Comparison of ENCODE assay signal across 22 cellular contexts in the genomic region with DNA sequence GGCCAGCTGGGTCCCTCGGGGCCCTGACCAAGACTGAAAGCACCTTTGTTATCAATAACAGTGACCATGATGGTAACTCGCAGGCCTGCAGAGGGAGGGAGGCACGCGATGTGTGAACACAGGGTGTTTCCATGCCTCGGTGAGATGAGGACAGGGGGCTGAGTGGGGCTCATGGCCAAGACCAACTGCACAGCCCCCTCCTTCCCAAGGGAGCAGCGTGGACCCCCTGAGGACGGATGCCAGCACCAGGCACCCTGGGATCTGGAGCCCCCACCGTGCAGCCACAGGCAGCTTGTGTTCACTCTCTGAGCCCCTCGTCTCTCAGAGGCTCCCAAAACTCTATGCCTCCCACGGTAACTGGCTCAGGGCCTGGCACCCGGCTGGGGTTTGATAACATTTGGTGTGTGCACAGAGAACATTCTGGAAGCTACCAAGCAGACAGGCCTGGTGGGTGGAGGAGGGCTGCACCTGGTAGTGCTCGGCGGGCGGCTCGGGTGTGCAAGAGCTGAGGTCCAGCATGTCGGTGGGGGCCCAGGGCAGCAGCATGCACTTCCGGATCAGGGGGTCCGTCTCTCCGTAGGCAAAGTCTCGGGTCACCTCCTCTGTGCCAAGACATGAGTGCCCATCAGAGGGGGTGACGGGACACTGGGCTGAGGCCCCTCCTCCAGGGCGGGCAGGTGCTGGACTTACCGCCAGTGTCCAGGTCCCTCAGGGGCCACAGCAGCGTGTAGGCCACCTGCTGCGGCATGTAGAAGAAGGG. TPM values are rescaled to one million over a fixed set of nuclear protein-coding genes. Genes with fewer than 3 reads are reported as not detected.
DNase-seq lines count a peak whose midpoint lies in the region; ATAC-seq, FAIRE-seq and TF ChIP-seq lines count a peak whose summit lies in the region.
"Had no signal": no experiment of that assay in that cellular context is flagged by ENCODE, and none has a peak within 500 bp of the region (broad histone marks: within the 10 kb centered on the region; RNA-seq: fewer than 3 reads in every experiment).

No MANE protein-coding gene starts in this region.

- H3K27ac ChIP-seq in right cardiac atrium (ENCODE audit: low read length), result no peak overlapping the region
- no peak overlapping the region for H3K27ac ChIP-seq in heart right ventricle
- no peak overlapping the region for H3K27ac ChIP-seq in K562 (ENCODE audit: extremely low read depth, low read depth, low read length)
- H3K27ac ChIP-seq in H1 (ENCODE audit: low read depth, low read length), result no peak overlapping the region
- no peak overlapping the region for H3K27ac ChIP-seq in osteoblast (ENCODE audit: low read depth, low read length)
- H3K27ac ChIP-seq: GM23248 had no signal

- peak in 2 of 3 donors; percentile 37 to 51 for DNase-seq in right cardiac atrium
- DNase-seq in heart right ventricle, result no peak
- no peak for DNase-seq in K562 (ENCODE audit: extremely low read depth in 1 of 4, low spot score in 3 of 4)
- DNase-seq in H1 (ENCODE audit: low read depth in 1 of 2, low spot score in 2 of 2), result no peak
- peak; percentile 63 for DNase-seq in osteoblast (ENCODE audit: insufficient read length, low spot score, missing footprints)
- no peak for DNase-seq in SKM-1 treated with dmso at 0.1 percent for 144 hours (lab: John Stamatoyannopoulos, UW; ENCODE audit: unreplicated experiment)
- no peak for DNase-seq in GM13976 (ENCODE audit: low spot score)
- no peak for DNase-seq in NCI-H524 treated with DMSO at 0.1 percent for 48 hours (lab: John Stamatoyannopoulos, UW)
- DNase-seq: ACHN; BE2C; C1 segment of cervical spinal cord; Caco-2; CD4-positive, CD25-positive, alpha-beta regulatory T cell; CD8-positive, alpha-beta memory T cell; GM23248; HCEC 1CT had no signal

- TF ChIP-seq EP300 in K562 (IDR thresholded peaks at IDR 0.05; ENCODE audit: low read length) (no peak), H1 (IDR thresholded peaks at IDR 0.05; ENCODE audit: borderline replicate concordance in 1 of 2, low read depth in 2 of 2, low read length in 2 of 2) (no peak)

- H3K4me2 ChIP-seq in K562 (ENCODE audit: insufficient read depth, low read length), result no peak overlapping the region
- no peak overlapping the region for H3K4me2 ChIP-seq in H1 (ENCODE audit: insufficient read depth in 1 of 2, low read depth in 2 of 2, low read length in 2 of 2)
- H3K4me2 ChIP-seq in osteoblast (ENCODE audit: insufficient read depth, low read length), result no peak overlapping the region

- H3K79me1 ChIP-seq in H1 (ENCODE audit: low read depth, low read length), result peaks cover 5% of the 10 kb centered on the region; the same call in 1 of the 2 replicates

- H2BK20ac ChIP-seq in H1 (ENCODE audit: low read length), result no peak overlapping the region

- no peak for FAIRE-seq in K562 (lab: Jason Lieb, UNC)
- FAIRE-seq in H1 (lab: Jason Lieb, UNC), result no peak
- FAIRE-seq: A204.1, D721Med, G401.6, GM12891, GM18507, H54 had no signal

- in situ Hi-C loops in K562 (cut with MboI), result no loop called here
- in situ Hi-C loops in GM13976 (cut with MboI; ENCODE audit: low sequenced_read_pairs, unreplicated experiment), result no loop called here

- CTCF ChIA-PET in K562 (lab: Yijun Ruan, JAX; ENCODE audit: low intra/inter-chr PET ratio), result no interaction called here
- CTCF ChIA-PET in H1 (lab: Charles Lee; ENCODE audit: partially characterized antibody), result interaction anchor here (0.6 to 1.9 kb wide), 2 partner anchors 9 to 674 kb away, joined by 3 to 5 read pairs; no protein-coding TSS in a partner anchor

- POLR2A ChIA-PET in K562 (lab: Yijun Ruan, JAX), result interaction anchor here (1.8 kb wide), 1 partner anchor 9 kb away, joined by 7 read pairs; no protein-coding TSS in a partner anchor
- POLR2A ChIA-PET in H1 (lab: Charles Lee; ENCODE audit: partially characterized antibody), result interaction anchor here (1.7 to 5.0 kb wide), 4 partner anchors 7 to 34 kb away, joined by 3 to 29 read pairs (median 8); no protein-coding TSS in a partner anchor

- intact Hi-C loops in right cardiac atrium (cut with DNase I) (no loop called here), heart right ventricle (cut with DNase I) (no loop called here), K562 (cut with micrococcal nuclease) (no loop called here)

- 93% methylated on average over 25 of the region's 25 CpGs for WGBS in right cardiac atrium
- 95% methylated on average over 25 of the region's 25 CpGs for WGBS in heart right ventricle, 2 donors
- WGBS in K562 (ENCODE audit: insufficient coverage, low coverage, missing lambda C conversion rate), result 96% methylated on average over 17 of the region's 25 CpGs
- 93% methylated on average over 24 of the region's 25 CpGs; no CpG with 5 or more reads in 1 of the 2 experiments for WGBS in H1 (ENCODE audit: extremely low coverage in 1 of 2, insufficient coverage in 1 of 2, insufficient read length in 1 of 2, insufficient replicate concordance in 2 of 2, low coverage in 1 of 2, low lambda C conversion rate in 2 of 2, missing lambda C conversion rate in 1 of 2), 2 experiments

- ATAC-seq in right cardiac atrium (no peak), heart right ventricle (no peak), K562 (no peak)

- H2AFZ ChIP-seq in K562 (ENCODE audit: low read depth, low read length), result no peak overlapping the region
- H2AFZ ChIP-seq in H1 (ENCODE audit: low read length), result no peak overlapping the region
- H2AFZ ChIP-seq in osteoblast (ENCODE audit: low read length), result no peak overlapping the region
- H2AFZ ChIP-seq: GM23248 had no signal

- H3K9ac ChIP-seq in K562 (ENCODE audit: insufficient read depth in 1 of 2, low read depth in 2 of 2, low read length in 2 of 2) (no peak overlapping the region), H1 (replicated peaks in 1 of 4; ENCODE audit: extremely low read depth in 1 of 4, low read depth in 3 of 4, low read length in 3 of 4) (no peak overlapping the region)
- H3K9ac ChIP-seq: GM23248 had no signal

- no peak overlapping the region; the same call in 1 of the 2 replicates for H2BK5ac ChIP-seq in H1 (ENCODE audit: low read depth, low read length)

- H2BK15ac ChIP-seq in H1 (ENCODE audit: low read length), result no peak overlapping the region

- H2BK120ac ChIP-seq in H1 (replicated peaks; ENCODE audit: low read depth, low read length), result no peak overlapping the region

- no peak overlapping the region for H3K56ac ChIP-seq in H1 (replicated peaks; ENCODE audit: insufficient read length, low read depth, low read length)

- no peak overlapping the region for H3K4ac ChIP-seq in H1 (replicated peaks; ENCODE audit: insufficient read length, low read depth, low read length)

- no peak overlapping the region for H4K5ac ChIP-seq in H1 (ENCODE audit: insufficient read length, low read depth, low read length)

- H3K18ac ChIP-seq in H1 (ENCODE audit: extremely low read depth, low read length), result no peak overlapping the region

- TF ChIP-seq POLR2A in K562 (conservative IDR thresholded peaks at IDR 0.05), result no peak
- no peak for TF ChIP-seq POLR2A in H1 (IDR thresholded peaks at IDR 0.05; ENCODE audit: control extremely low read depth in 1 of 2, low read depth in 2 of 2, low read length in 2 of 2)

- H4K8ac ChIP-seq in H1 (ENCODE audit: extremely low read depth, insufficient read depth, low read length), result 0 out of 2 replicates have a peak overlapping the region, but pooled peaks have one; percentile 14

- H3K79me2 ChIP-seq in K562 (ENCODE audit: control insufficient read depth, insufficient read depth, low read length) (peaks cover 38% of the 10 kb centered on the region), H1 (ENCODE audit: control insufficient read depth in 1 of 2, insufficient read depth in 2 of 2, low read length in 2 of 2) (peaks cover 0 to 14% of the 10 kb centered on the region in 2 experiments; a peak in 3 of 4 replicates), osteoblast (ENCODE audit: insufficient read depth, low read length) (peaks cover 5% of the 10 kb centered on the region)

- H3K27me3 ChIP-seq in right cardiac atrium (ENCODE audit: control insufficient read depth, insufficient read depth) (no peaks in the 10 kb centered on the region), heart right ventricle (no peaks in the 10 kb centered on the region), K562 (ENCODE audit: control insufficient read depth in 2 of 2, insufficient read depth in 2 of 2, low read length in 2 of 2) (no peaks in the 10 kb centered on the region), H1 (replicated peaks in 1 of 4; ENCODE audit: control insufficient read depth in 3 of 4, extremely low read depth in 1 of 4, insufficient read depth in 3 of 4, low read length in 3 of 4) (no peaks in the 10 kb centered on the region), osteoblast (ENCODE audit: insufficient read depth, low read length) (no peaks in the 10 kb centered on the region)
- H3K27me3 ChIP-seq: BE2C had no signal

- H4K91ac ChIP-seq in H1 (replicated peaks; ENCODE audit: insufficient read length, low read length), result no peak overlapping the region

- no peak overlapping the region for H3K14ac ChIP-seq in H1 (ENCODE audit: insufficient read length)

- TF ChIP-seq RAD21 in K562 (CRISPR knock-in tag; conservative IDR thresholded peaks at IDR 0.05 in 1 of 2, IDR thresholded peaks at IDR 0.05 in 1 of 2) (no peak), H1 (IDR thresholded peaks at IDR 0.05 in 1 of 2, conservative IDR thresholded peaks at IDR 0.05 in 1 of 2; ENCODE audit: low read depth in 2 of 2, low read length in 2 of 2) (no peak)

- H4K20me1 ChIP-seq in K562 (replicated peaks; ENCODE audit: control insufficient read depth, insufficient read depth, low read length) (no peaks in the 10 kb centered on the region), H1 (replicated peaks in 1 of 2; ENCODE audit: control insufficient read depth in 1 of 2, insufficient read depth in 2 of 2, low read length in 2 of 2) (peaks cover 4 to 26% of the 10 kb centered on the region in 2 experiments), osteoblast (ENCODE audit: insufficient read depth, low read length) (no peaks in the 10 kb centered on the region)

- H2BK12ac ChIP-seq in H1 (ENCODE audit: low read depth, low read length), result no peak overlapping the region

- TF ChIP-seq CTCF in heart right ventricle (IDR thresholded peaks at IDR 0.05) (no peak), K562 (IDR thresholded peaks at IDR 0.05 in 2 of 3, conservative IDR thresholded peaks at IDR 0.05 in 1 of 3; ENCODE audit: insufficient read depth in 2 of 3, low read depth in 1 of 3, low read length in 3 of 3) (no peak), H1 (IDR thresholded peaks at IDR 0.05; ENCODE audit: control extremely low read depth in 1 of 3, insufficient read depth in 1 of 3, low read depth in 1 of 3, low read length in 3 of 3) (no peak), osteoblast (IDR thresholded peaks at IDR 0.05; ENCODE audit: extremely low read depth, low read depth, low read length) (no peak), GM13976 (IDR thresholded peaks at IDR 0.05; ENCODE audit: borderline replicate concordance, control extremely low read depth, extremely low read depth, insufficient read depth, missing control alignments) (no peak)

- H3K4me3 ChIP-seq in right cardiac atrium (ENCODE audit: low read length) (no peak overlapping the region), heart right ventricle (no peak overlapping the region), K562 (no peak overlapping the region), H1 (ENCODE audit: extremely low read depth in 1 of 4, insufficient read depth in 2 of 4, low read depth in 3 of 4, low read length in 4 of 4) (no peak overlapping the region), osteoblast (ENCODE audit: insufficient read depth, low read length) (no peak overlapping the region)
- H3K4me3 ChIP-seq: GM23248 had no signal

- H2AK5ac ChIP-seq in H1 (ENCODE audit: low read depth, low read length), result no peak overlapping the region

- no peak overlapping the region for H3K23ac ChIP-seq in H1 (ENCODE audit: insufficient read length)

- BruUV-seq in K562 (replicated peaks; lab: Mats Ljungman, UMichigan), result no TSS peak

- H3K23me2 ChIP-seq in H1 (ENCODE audit: low read depth, low read length), result no peaks in the 10 kb centered on the region

- H3K9me1 ChIP-seq in K562 (ENCODE audit: control insufficient read depth, insufficient read depth, low read length), result no peaks in the 10 kb centered on the region

- H3K4me1 ChIP-seq in right cardiac atrium (ENCODE audit: control insufficient read depth, insufficient read depth, low read length) (no peaks in the 10 kb centered on the region), heart right ventricle (peaks cover 0 to 8% (median 0%) of the 10 kb centered on the region in 9 donors), K562 (replicated peaks in 1 of 2; ENCODE audit: control insufficient read depth in 2 of 2, insufficient read depth in 2 of 2, low read length in 2 of 2) (peaks cover 19 to 38% of the 10 kb centered on the region in 2 experiments; a peak in 4 of 5 replicates), H1 (replicated peaks in 1 of 4; ENCODE audit: control insufficient read depth in 3 of 4, insufficient read depth in 4 of 4, low read length in 3 of 4) (peaks cover 0 to under 1% (median 0%) of the 10 kb centered on the region in 4 experiments; a peak in 2 of 7 replicates), osteoblast (ENCODE audit: insufficient read depth, low read length) (no peaks in the 10 kb centered on the region)
- H3K4me1 ChIP-seq: BE2C had no signal

- peaks cover 0 to 53% (median 12%) of the 10 kb centered on the region in 9 donors for H3K36me3 ChIP-seq in heart right ventricle
- H3K36me3 ChIP-seq in K562 (ENCODE audit: control insufficient read depth, insufficient read depth, low read length), result peaks cover 74% of the 10 kb centered on the region
- H3K36me3 ChIP-seq in H1 (ENCODE audit: control insufficient read depth in 2 of 4, insufficient read depth in 4 of 4, low read length in 3 of 4), result peaks cover 20 to 54% (median 48%) of the 10 kb centered on the region in 4 experiments; a peak in 7 of 8 replicates
- H3K36me3 ChIP-seq in osteoblast (ENCODE audit: insufficient read depth, low read length), result peaks cover 12% of the 10 kb centered on the region

- no peaks in the 10 kb centered on the region for H3K9me3 ChIP-seq in right cardiac atrium (ENCODE audit: control insufficient read depth, low read length)
- H3K9me3 ChIP-seq in heart right ventricle, result no peaks in the 10 kb centered on the region
- 0 out of 2 replicates have a peak, but pooled peaks cover 2% of the 10 kb centered on the region for H3K9me3 ChIP-seq in K562 (replicated peaks; ENCODE audit: control insufficient read depth, insufficient read depth, low read depth, low read length)
- H3K9me3 ChIP-seq in H1 (ENCODE audit: insufficient read depth in 2 of 2, low read depth in 1 of 2, low read length in 1 of 2), result no peaks in the 10 kb centered on the region
- H3K9me3 ChIP-seq in osteoblast (ENCODE audit: low read depth, low read length), result no peaks in the 10 kb centered on the region
- H3K9me3 ChIP-seq: BE2C, Caco-2 had no signal

RNA-seq across cellular contexts. Expression of a gene that starts 7.6 kb away (rescaled TPM):
- total RNA-seq in right cardiac atrium (10 to 100 TPM in 3 of 4 donors, 1 to 10 TPM in 1; 6.9 to 11.0 (median 10.5) TPM), heart right ventricle (10 to 100 TPM in 4 of 10 donors, 1 to 10 TPM in 6; 8.0 to 18.9 (median 9.6) TPM), K562 (2014; rRNA removed) (110 and 158 TPM in 2 replicates), K562 (2014; rRNA removed; fragmentation: Illumina TruSeq; extraction: Trizol) (15.6 and 19.4 TPM in 2 replicates), K562 (2015; rRNA removed; fragmentation: Illumina TruSeq; extraction: Trizol) (43.0 and 46.7 TPM in 2 replicates), K562 (2021) (125 and 128 TPM in 2 replicates), osteoblast (29.0 and 29.2 TPM in 2 replicates)
- polyA plus RNA-seq in right cardiac atrium (7.8 TPM), heart right ventricle (10 to 100 TPM in 1 of 2 donors, 1 to 10 TPM in 1; 8.1 to 16.7 TPM), K562 (2011; rRNA removed) (34.1 and 51.4 TPM in 2 replicates), K562 (2014; fragmentation: Illumina TruSeq; extraction: Trizol) (70.4 and 136 TPM in 2 replicates), K562 (2014; fragmentation: Nextera tagmentation; extraction: Ambion mirVana) (1 to 10 TPM; 1.3 to 1.6 TPM), K562 (2014; rRNA removed) (75.2 and 82.3 TPM in 2 replicates), H1 (2011; rRNA removed) (101 and 152 TPM in 2 replicates)
- 25.0 and 72.9 TPM in 2 replicates for total RNA-seq in K562 (2011; cell fraction: chromatin; rRNA removed; ENCODE audit: low replicate concordance)
- 53.6 and 60.0 TPM in 2 replicates for total RNA-seq in K562 (2011; cell fraction: nucleolus; rRNA removed)
- 38.6 and 40.0 TPM in 2 replicates for total RNA-seq in K562 (2011; cell fraction: nucleoplasm; rRNA removed)
- 41.6 and 126 TPM in 2 replicates for polyA plus RNA-seq in K562 (2011; cell fraction: cytosol; rRNA removed)
- 57.2 and 116 TPM in 2 replicates for polyA plus RNA-seq in K562 (2011; cell fraction: nucleus; rRNA removed)
- polyA plus RNA-seq in K562 (2012), result 74.1 and 75.9 TPM in 2 replicates
- 18.4 and 27.6 TPM in 2 replicates for polyA minus RNA-seq in K562 (2011; rRNA and poly(A)+ RNA removed)
- polyA minus RNA-seq in K562 (2011; cell fraction: cytosol; rRNA and poly(A)+ RNA removed), result 57.8 and 61.9 TPM in 2 replicates
- polyA minus RNA-seq in K562 (2011; cell fraction: nucleus; rRNA and poly(A)+ RNA removed), result 24.0 and 25.8 TPM in 2 replicates
- total RNA-seq in H1 (2021; fragmentation: NEBNext Ultra II Directional; extraction: Animal tissue kit (Norgen Biotek cat#: 25700)), result 124 and 125 TPM in 2 replicates
- 63.8 TPM for polyA plus RNA-seq in H1 (2011; cell fraction: cytosol; rRNA removed)
- 119 TPM for polyA plus RNA-seq in H1 (2011; cell fraction: nucleus; rRNA removed)
- 78.9 to 105 TPM (median 98.6 TPM) in 4 replicates for polyA plus RNA-seq in H1 (2012, experiment 1 of 2)
- 117 TPM for polyA plus RNA-seq in H1 (2012, experiment 2 of 2)
- polyA plus RNA-seq in H1 (2013, experiment 1 of 2), result 71.1 TPM
- 74.2 TPM for polyA plus RNA-seq in H1 (2013, experiment 2 of 2)
- polyA minus RNA-seq in H1 (2011; rRNA and poly(A)+ RNA removed), result 50.6 and 56.1 TPM in 2 replicates
- 63.1 TPM for polyA minus RNA-seq in H1 (2011; cell fraction: cytosol; rRNA and poly(A)+ RNA removed)
- 34.2 TPM for polyA minus RNA-seq in H1 (2011; cell fraction: nucleus; rRNA and poly(A)+ RNA removed)

RNA-seq across cellular contexts. Expression of a gene that starts 28.0 kb away (rescaled TPM):
- 100 to 1,000 TPM in 1 of 4 donors, 10 to 100 TPM in 3; 69.6 to 102 (median 93.0) TPM for total RNA-seq in right cardiac atrium
- polyA plus RNA-seq in right cardiac atrium, result 152 TPM
- total RNA-seq in heart right ventricle, result 100 to 1,000 TPM in 4 of 10 donors, 10 to 100 TPM in 6; 84.7 to 173 (median 99.0) TPM
- 100 to 1,000 TPM; 231 to 258 TPM for polyA plus RNA-seq in heart right ventricle
- total RNA-seq in K562 (2011; cell fraction: chromatin; rRNA removed; ENCODE audit: low replicate concordance), result 4.2 and 18.3 TPM in 2 replicates
- total RNA-seq in K562 (2011; cell fraction: nucleolus; rRNA removed), result 30.4 and 33.7 TPM in 2 replicates
- 12.2 and 13.5 TPM in 2 replicates for total RNA-seq in K562 (2011; cell fraction: nucleoplasm; rRNA removed)
- 108 and 141 TPM in 2 replicates for total RNA-seq in K562 (2014; rRNA removed)
- total RNA-seq in K562 (2014; rRNA removed; fragmentation: Illumina TruSeq; extraction: Trizol), result 6.0 and 7.2 TPM in 2 replicates
- 25.3 and 29.2 TPM in 2 replicates for total RNA-seq in K562 (2015; rRNA removed; fragmentation: Illumina TruSeq; extraction: Trizol)
- 81.7 and 82.4 TPM in 2 replicates for total RNA-seq in K562 (2021)
- 29.0 and 49.9 TPM in 2 replicates for polyA plus RNA-seq in K562 (2011; rRNA removed)
- 81.9 and 251 TPM in 2 replicates for polyA plus RNA-seq in K562 (2011; cell fraction: cytosol; rRNA removed)
- polyA plus RNA-seq in K562 (2011; cell fraction: nucleus; rRNA removed), result 42.5 and 50.8 TPM in 2 replicates
- polyA plus RNA-seq in K562 (2012), result 45.5 and 82.4 TPM in 2 replicates
- 11.5 and 38.8 TPM in 2 replicates for polyA plus RNA-seq in K562 (2014; fragmentation: Illumina TruSeq; extraction: Trizol)
- 10 to 100 TPM in 1 of 2 experiments, 1 to 10 TPM in 1; 4.9 to 18.0 TPM for polyA plus RNA-seq in K562 (2014; fragmentation: Nextera tagmentation; extraction: Ambion mirVana)
- polyA plus RNA-seq in K562 (2014; rRNA removed), result 126 and 139 TPM in 2 replicates
- polyA minus RNA-seq in K562 (2011; rRNA and poly(A)+ RNA removed), result 2.7 and 3.9 TPM in 2 replicates
- 15.2 and 30.7 TPM in 2 replicates for polyA minus RNA-seq in K562 (2011; cell fraction: cytosol; rRNA and poly(A)+ RNA removed)
- polyA minus RNA-seq in K562 (2011; cell fraction: nucleus; rRNA and poly(A)+ RNA removed), result 7.3 and 7.7 TPM in 2 replicates
- total RNA-seq in H1 (2021; fragmentation: NEBNext Ultra II Directional; extraction: Animal tissue kit (Norgen Biotek cat#: 25700)), result 19.2 and 19.9 TPM in 2 replicates
- polyA plus RNA-seq in H1 (2011; rRNA removed), result 51.5 and 63.4 TPM in 2 replicates
- polyA plus RNA-seq in H1 (2011; cell fraction: cytosol; rRNA removed), result 31.2 TPM
- polyA plus RNA-seq in H1 (2011; cell fraction: nucleus; rRNA removed), result 31.8 TPM
- 9.5 to 28.2 TPM (median 19.1 TPM) in 4 replicates for polyA plus RNA-seq in H1 (2012, experiment 1 of 2)
- 21.4 TPM for polyA plus RNA-seq in H1 (2012, experiment 2 of 2)
- polyA plus RNA-seq in H1 (2013, experiment 1 of 2), result 37.2 TPM
- polyA plus RNA-seq in H1 (2013, experiment 2 of 2), result 37.9 TPM
- polyA minus RNA-seq in H1 (2011; rRNA and poly(A)+ RNA removed), result 1.3 and 4.3 TPM in 2 replicates
- polyA minus RNA-seq in H1 (2011; cell fraction: cytosol; rRNA and poly(A)+ RNA removed), result 9.0 TPM
- polyA minus RNA-seq in H1 (2011; cell fraction: nucleus; rRNA and poly(A)+ RNA removed), result 7.9 TPM
- 274 and 297 TPM in 2 replicates for total RNA-seq in osteoblast

RNA-seq across cellular contexts. Expression of a gene that starts 36.1 kb away (rescaled TPM):
- total RNA-seq in right cardiac atrium (10 to 100 TPM; 12.5 to 13.8 (median 13.6) TPM), heart right ventricle (10 to 100 TPM; 12.8 to 18.2 (median 15.2) TPM), K562 (2014; rRNA removed) (23.7 and 28.4 TPM in 2 replicates), K562 (2014; rRNA removed; fragmentation: Illumina TruSeq; extraction: Trizol) (8.1 and 9.6 TPM in 2 replicates), K562 (2015; rRNA removed; fragmentation: Illumina TruSeq; extraction: Trizol) (11.7 and 12.4 TPM in 2 replicates), K562 (2021) (26.3 and 27.8 TPM in 2 replicates), osteoblast (12.7 and 21.4 TPM in 2 replicates)
- polyA plus RNA-seq in right cardiac atrium (14.5 TPM), heart right ventricle (10 to 100 TPM; 17.6 to 33.4 TPM), K562 (2011; rRNA removed) (13.9 and 14.0 TPM in 2 replicates), K562 (2014; fragmentation: Illumina TruSeq; extraction: Trizol) (15.0 TPM in 2 replicates), K562 (2014; fragmentation: Nextera tagmentation; extraction: Ambion mirVana) (1 to 10 TPM; 3.3 to 4.6 TPM), K562 (2014; rRNA removed) (25.3 and 27.7 TPM in 2 replicates), H1 (2011; rRNA removed) (17.4 and 20.8 TPM in 2 replicates)
- 25.0 and 49.3 TPM in 2 replicates for total RNA-seq in K562 (2011; cell fraction: chromatin; rRNA removed; ENCODE audit: low replicate concordance)
- 30.9 and 31.7 TPM in 2 replicates for total RNA-seq in K562 (2011; cell fraction: nucleolus; rRNA removed)
- total RNA-seq in K562 (2011; cell fraction: nucleoplasm; rRNA removed), result 31.2 and 31.8 TPM in 2 replicates
- 17.7 and 40.8 TPM in 2 replicates for polyA plus RNA-seq in K562 (2011; cell fraction: cytosol; rRNA removed)
- polyA plus RNA-seq in K562 (2011; cell fraction: nucleus; rRNA removed), result 13.2 and 14.3 TPM in 2 replicates
- 12.8 and 15.3 TPM in 2 replicates for polyA plus RNA-seq in K562 (2012)
- 15.7 and 17.6 TPM in 2 replicates for polyA minus RNA-seq in K562 (2011; rRNA and poly(A)+ RNA removed)
- 9.4 and 11.2 TPM in 2 replicates for polyA minus RNA-seq in K562 (2011; cell fraction: cytosol; rRNA and poly(A)+ RNA removed)
- 8.2 and 15.8 TPM in 2 replicates for polyA minus RNA-seq in K562 (2011; cell fraction: nucleus; rRNA and poly(A)+ RNA removed)
- total RNA-seq in H1 (2021; fragmentation: NEBNext Ultra II Directional; extraction: Animal tissue kit (Norgen Biotek cat#: 25700)), result 13.7 and 15.8 TPM in 2 replicates
- polyA plus RNA-seq in H1 (2011; cell fraction: cytosol; rRNA removed), result 20.9 TPM
- 14.6 TPM for polyA plus RNA-seq in H1 (2011; cell fraction: nucleus; rRNA removed)
- polyA plus RNA-seq in H1 (2012, experiment 1 of 2), result 8.8 to 14.5 TPM (median 12.6 TPM) in 4 replicates
- 16.4 TPM for polyA plus RNA-seq in H1 (2012, experiment 2 of 2)
- 10.2 TPM for polyA plus RNA-seq in H1 (2013, experiment 1 of 2)
- 10.4 TPM for polyA plus RNA-seq in H1 (2013, experiment 2 of 2)
- 8.0 and 9.4 TPM in 2 replicates for polyA minus RNA-seq in H1 (2011; rRNA and poly(A)+ RNA removed)
- polyA minus RNA-seq in H1 (2011; cell fraction: cytosol; rRNA and poly(A)+ RNA removed), result 10.6 TPM
- 19.0 TPM for polyA minus RNA-seq in H1 (2011; cell fraction: nucleus; rRNA and poly(A)+ RNA removed)

Comparison
In these comparisons a context has a peak if more than half of its experiments do, and no peak if none do; other contexts are left out.
1. DNase-seq: peak in right cardiac atrium (2 of 3) and osteoblast (single experiment); none in heart right ventricle (0 of 2), K562 (0 of 4), H1 (0 of 2), SKM-1 treated with dmso at 0.1 percent for 144 hours (single experiment), GM13976 (single experiment) and NCI-H524 treated with DMSO at 0.1 percent for 48 hours (single experiment).